8 cellular contexts compared by ENCODE assay signal in the genomic region with DNA sequence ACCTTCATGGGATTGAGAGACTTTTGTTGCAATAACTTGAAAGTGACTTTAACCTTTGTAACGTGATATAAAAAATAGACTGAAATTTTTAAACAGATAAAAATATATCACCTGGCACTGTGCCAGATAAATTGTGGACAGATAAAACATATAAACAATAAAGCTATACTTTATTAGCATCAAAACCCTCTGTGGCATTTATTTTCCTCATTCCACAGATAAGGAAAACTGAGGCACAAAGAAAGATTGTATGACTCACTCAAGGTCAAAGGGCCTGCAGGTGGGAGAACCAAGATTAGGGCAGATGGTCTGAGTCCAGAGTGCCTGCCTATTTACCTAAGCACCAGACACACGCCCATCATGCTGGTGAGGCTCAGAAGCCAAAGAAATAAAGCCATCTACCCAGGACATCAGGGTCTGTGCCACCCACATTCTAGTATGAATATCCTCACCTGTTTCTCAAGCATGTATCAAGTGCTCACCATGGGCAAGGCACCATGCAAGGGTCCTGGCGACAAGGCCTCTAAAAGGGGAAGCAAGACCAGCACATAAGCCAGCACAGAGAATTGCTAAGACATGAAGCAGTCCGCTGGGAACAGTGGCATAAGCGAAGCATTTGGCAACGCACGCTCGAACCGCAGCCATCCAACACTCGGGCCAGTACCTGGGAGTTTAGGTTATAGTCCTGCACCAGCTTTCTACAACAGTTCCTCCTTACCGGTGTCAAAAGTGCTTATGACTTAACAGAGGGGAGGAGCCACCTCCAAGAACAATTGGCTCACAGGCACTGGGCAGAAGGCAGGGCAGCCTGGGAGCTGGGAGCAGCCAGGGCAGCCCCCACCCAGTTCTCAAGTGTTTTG. TPM values are rescaled to one million over a fixed set of nuclear protein-coding genes. Genes with fewer than 3 reads are reported as not detected.
DNase-seq lines count a peak whose midpoint lies in the region; ATAC-seq and TF ChIP-seq lines count a peak whose summit lies in the region.

No MANE protein-coding gene starts in this region.

- H3K27ac ChIP-seq in SK-N-MC (peak overlapping the region; percentile 81), ectodermal cell (ENCODE audit: insufficient read depth, low read depth, low read length, poor library complexity, severe bottlenecking) (peak overlapping the region; percentile 72)

- DNase-seq in AG20443 (ENCODE audit: low spot score) (peak; percentile 54), HUDEP-2 (lab: John Stamatoyannopoulos, UW; ENCODE audit: unreplicated experiment in 76 of 76) (peak in 47 of 76 experiments; percentile 14 to 59 (median 34)), SK-N-MC (ENCODE audit: low read depth, low spot score) (no peak), naive B cell (peak; percentile 63), NCI-H1436 treated with DMSO at 0.1 percent for 48 hours (lab: John Stamatoyannopoulos, UW) (no peak), BE2C (no peak), GM03348 (ENCODE audit: low spot score) (no peak)

- H3K36me3 ChIP-seq in SK-N-MC (ENCODE audit: insufficient read depth, low read length) (no peaks in the 10 kb centered on the region), ectodermal cell (ENCODE audit: control insufficient read depth, insufficient read depth, low read length) (no peaks in the 10 kb centered on the region), BE2C (no peaks in the 10 kb centered on the region; the same call in 1 of the 2 replicates)

- no peaks in the 10 kb centered on the region for H3K9me3 Mint-ChIP-seq in naive B cell

- H3K9me3 ChIP-seq in SK-N-MC (ENCODE audit: low read depth, low read length): no peaks in the 10 kb centered on the region
- no peaks in the 10 kb centered on the region for H3K9me3 ChIP-seq in ectodermal cell (ENCODE audit: control insufficient read depth, low read length)
- H3K9me3 ChIP-seq in BE2C: no peaks in the 10 kb centered on the region

- H3K27me3 Mint-ChIP-seq in naive B cell: no peaks in the 10 kb centered on the region

- no peak for TF ChIP-seq CTCF in BE2C (IDR thresholded peaks at IDR 0.05; ENCODE audit: low read depth, low read length)

- ATAC-seq in naive B cell (ENCODE audit: low read depth in 2 of 2): peak; percentile 88 to 92

- H3K4me1 ChIP-seq in ectodermal cell (ENCODE audit: control insufficient read depth, insufficient read depth, low read length): peaks cover 62% of the 10 kb centered on the region
- peaks cover 29% of the 10 kb centered on the region for H3K4me1 ChIP-seq in BE2C

- H3K4me3 Mint-ChIP-seq in naive B cell: peak overlapping the region; percentile 48 to 93 (median 85)

- peak overlapping the region; percentile 3 for H3K4me3 ChIP-seq in SK-N-MC
- no peak overlapping the region for H3K4me3 ChIP-seq in ectodermal cell (ENCODE audit: insufficient read depth, low read depth, low read length)
- no peak overlapping the region for H3K4me3 ChIP-seq in BE2C (ENCODE audit: low read depth, low read length)

- peak overlapping the region; percentile 83 to 99 (median 96) for H3K27ac Mint-ChIP-seq in naive B cell

- H3K27me3 ChIP-seq in ectodermal cell (ENCODE audit: control insufficient read depth, insufficient read depth, low read length, poor library complexity, severe bottlenecking) (no peaks in the 10 kb centered on the region), BE2C (no peaks in the 10 kb centered on the region)

- H3K9ac ChIP-seq in SK-N-MC (ENCODE audit: insufficient read length): no peak overlapping the region

- peaks cover 0 to 6% of the 10 kb centered on the region in 2 donors for H3K36me3 Mint-ChIP-seq in naive B cell

- 80 to 82% methylated on average over 10 to 11 of the region's 11 CpGs for WGBS in ectodermal cell, 2 experiments

- peaks cover 62 to 93% (median 88%) of the 10 kb centered on the region in 3 donors for H3K4me1 Mint-ChIP-seq in naive B cell

RNA-seq across cellular contexts. Expression of gene MYH9, which starts 17.6 kb away (rescaled TPM):
- 179 TPM for polyA plus RNA-seq in ectodermal cell (2013, experiment 1 of 4)
- polyA plus RNA-seq in ectodermal cell (2013, experiment 2 of 4): 216 TPM
- polyA plus RNA-seq in ectodermal cell (2013, experiment 3 of 4): 128 TPM
- polyA plus RNA-seq in ectodermal cell (2013, experiment 4 of 4): 141 TPM
- polyA plus RNA-seq in naive B cell (ENCODE audit: low read depth in 6 of 6): 100 to 1,000 TPM in 1 of 6 donors, 10 to 100 TPM in 5; 17.3 to 255 (median 64.5) TPM
- 101 TPM for polyA plus RNA-seq in BE2C (2012; ENCODE audit: insufficient read depth, insufficient read length, low read depth)

Comparison
In these comparisons a context has a peak if more than half of its experiments do, and no peak if none do; other contexts are left out.
1. DNase-seq: peak in AG20443 (single experiment), HUDEP-2 (47 of 76) and naive B cell (single experiment); none in SK-N-MC (single experiment), NCI-H1436 treated with DMSO at 0.1 percent for 48 hours (single experiment), BE2C (single experiment) and GM03348 (single experiment).